In the genomic region with DNA sequence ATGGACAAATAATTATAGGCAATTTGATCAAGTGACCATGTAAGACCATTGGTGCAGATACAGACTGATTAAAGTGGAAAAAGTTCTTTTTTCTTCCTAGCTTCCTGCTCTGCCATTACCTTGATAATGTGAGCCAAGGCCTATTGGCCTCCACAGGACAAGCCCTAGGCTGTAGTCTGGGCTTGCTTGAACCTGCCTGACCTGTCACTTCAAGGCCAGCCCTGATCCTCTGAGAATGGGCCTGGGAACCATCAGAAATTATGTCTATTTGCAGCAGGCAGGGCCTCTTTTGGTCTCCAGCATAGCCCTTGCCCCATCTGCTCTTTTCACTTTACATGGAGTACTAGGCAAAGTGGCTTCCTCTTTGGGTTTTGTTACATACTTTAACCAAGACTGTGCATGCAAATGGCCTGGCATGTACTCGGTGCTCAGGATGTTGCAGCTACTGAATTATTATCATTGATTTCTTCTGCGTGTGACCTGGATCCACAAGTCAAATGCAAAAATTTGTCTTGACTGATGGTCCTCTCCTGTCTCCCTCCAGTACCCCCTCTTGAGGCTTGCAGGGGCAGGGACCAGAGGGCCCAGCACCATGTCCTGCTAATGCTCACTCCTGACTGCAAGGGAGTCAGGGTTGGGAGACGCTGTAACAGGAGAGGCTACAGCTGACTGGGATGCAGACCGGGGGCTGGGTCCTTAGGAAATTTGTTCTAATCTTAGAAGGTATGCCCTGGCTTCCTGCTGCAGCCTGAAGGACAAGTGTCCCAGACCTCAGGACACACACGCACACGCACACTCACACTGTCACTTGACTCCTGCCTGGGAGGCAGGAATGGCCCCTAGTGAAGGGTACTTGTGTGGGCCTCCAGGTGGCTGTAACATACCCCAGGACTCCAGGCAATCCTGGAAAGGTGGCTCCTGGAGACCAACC, we compare ENCODE assay signal across 10 cellular contexts. TPM values are rescaled to one million over a fixed set of nuclear protein-coding genes. Genes with fewer than 3 reads are reported as not detected.
DNase-seq lines count a peak whose midpoint lies in the region; ATAC-seq and TF ChIP-seq lines count a peak whose summit lies in the region.
"Had no signal": no experiment of that assay in that cellular context is flagged by ENCODE, and none has a peak within 500 bp of the region (broad histone marks: within the 10 kb centered on the region; RNA-seq: fewer than 3 reads in every experiment).

No MANE protein-coding gene starts in this region.

- intact Hi-C loops in CD4-positive, alpha-beta T cell (cut with DNase I, micrococcal nuclease): loop anchor here in 1 of 2 experiments (5.0 kb wide), 1 partner anchor 37 kb away; a partner anchor contains a TSS

- no peaks in the 10 kb centered on the region for H3K9me3 Mint-ChIP-seq in CD4-positive, alpha-beta T cell
- H3K9me3 Mint-ChIP-seq in central memory CD8-positive, alpha-beta T cell: no peaks in the 10 kb centered on the region
- no peaks in the 10 kb centered on the region for H3K9me3 Mint-ChIP-seq in H9

- H2AK5ac ChIP-seq in H9 (ENCODE audit: insufficient read length, low read length): no peak overlapping the region

- no peaks in the 10 kb centered on the region for H3K79me2 ChIP-seq in H9 (ENCODE audit: insufficient read depth, low read length)

- H3K4me1 Mint-ChIP-seq in CD4-positive, alpha-beta T cell (ENCODE audit: low read depth): peaks cover 93% of the 10 kb centered on the region
- H3K4me1 Mint-ChIP-seq in central memory CD8-positive, alpha-beta T cell: peaks cover 95% of the 10 kb centered on the region
- H3K4me1 Mint-ChIP-seq in H9: peaks cover 13% of the 10 kb centered on the region in 2 experiments

- H3K14ac ChIP-seq in H9 (ENCODE audit: insufficient read depth, low read length): no peak overlapping the region

- H3K23ac ChIP-seq in H9 (ENCODE audit: insufficient read length, low read depth, low read length): no peak overlapping the region

- CTCF ChIA-PET in CD4-positive, alpha-beta T cell (lab: Charles Lee): interaction anchor here (0.7 to 0.9 kb wide), 3 partner anchors 66 to 116 kb away, joined by 3 to 4 read pairs (median 3); a partner anchor contains a TSS

- no peak overlapping the region for H3K4me3 Mint-ChIP-seq in CD4-positive, alpha-beta T cell
- no peak overlapping the region for H3K4me3 Mint-ChIP-seq in central memory CD8-positive, alpha-beta T cell
- no peak overlapping the region for H3K4me3 Mint-ChIP-seq in H9

- no peak for TF ChIP-seq CTCF in CD4-positive, alpha-beta T cell (IDR thresholded peaks at IDR 0.05)
- TF ChIP-seq CTCF in GM10266 (IDR thresholded peaks at IDR 0.05; ENCODE audit: control insufficient read depth, insufficient read depth, low read depth, missing control alignments): no peak
- no peak for TF ChIP-seq CTCF in H9 (conservative IDR thresholded peaks at IDR 0.05)

- no peaks in the 10 kb centered on the region for H3K23me2 ChIP-seq in H9 (ENCODE audit: insufficient read length, low read depth, low read length, poor library complexity, severe bottlenecking)

- H3K4me1 ChIP-seq in H9 (ENCODE audit: insufficient read depth, low read length): no peaks in the 10 kb centered on the region

- no peak overlapping the region for H2BK15ac ChIP-seq in H9 (ENCODE audit: low read depth, low read length)

- no peak overlapping the region for H4K8ac ChIP-seq in H9 (replicated peaks; ENCODE audit: insufficient read length, low read depth, low read length)

- H4K91ac ChIP-seq in H9 (ENCODE audit: insufficient read length, low read depth, low read length): no peak overlapping the region

- H3K36me3 Mint-ChIP-seq in CD4-positive, alpha-beta T cell (ENCODE audit: low read depth): peaks cover 94% of the 10 kb centered on the region
- H3K36me3 Mint-ChIP-seq in central memory CD8-positive, alpha-beta T cell (ENCODE audit: insufficient read depth): peaks cover 38% of the 10 kb centered on the region
- H3K36me3 Mint-ChIP-seq in H9 (ENCODE audit: insufficient read depth in 1 of 3, low read depth in 3 of 3): no peaks in the 10 kb centered on the region

- H2BK5ac ChIP-seq in H9 (ENCODE audit: insufficient read length, low read length): no peak overlapping the region

- no peak overlapping the region for H3K4ac ChIP-seq in H9 (ENCODE audit: low read depth, low read length)

- H3K56ac ChIP-seq in H9 (ENCODE audit: insufficient read length, low read depth, low read length): no peak overlapping the region

- no peaks in the 10 kb centered on the region for H3K27me3 ChIP-seq in CD4-positive, alpha-beta T cell (ENCODE audit: control insufficient read depth, insufficient read depth, low read length)
- no peaks in the 10 kb centered on the region for H3K27me3 ChIP-seq in H9 (ENCODE audit: insufficient read depth, low read length)

- H3T11ph ChIP-seq in H9 (ENCODE audit: low read length): no peak overlapping the region

- no peak overlapping the region for H3K9ac ChIP-seq in H9 (ENCODE audit: extremely low read depth, insufficient read length, low read length)

- H3K79me1 ChIP-seq in H9 (ENCODE audit: insufficient read depth, low read depth, low read length, poor library complexity, severe bottlenecking): no peaks in the 10 kb centered on the region

- H2AFZ ChIP-seq in H9 (ENCODE audit: low read length): no peak overlapping the region

- H2BK20ac ChIP-seq in H9 (ENCODE audit: low read depth, low read length, poor library complexity, severe bottlenecking): no peak overlapping the region

- no peak overlapping the region for H2BK120ac ChIP-seq in H9 (ENCODE audit: low read depth, low read length, poor library complexity, severe bottlenecking)

- no peak overlapping the region for H3K4me2 ChIP-seq in H9 (ENCODE audit: insufficient read depth, insufficient read length, low read length)

- no peak for ATAC-seq in CD4-positive, alpha-beta T cell (ENCODE audit: poor library complexity)
- ATAC-seq in GM19324 (IDR thresholded peaks at IDR 0.05; ENCODE audit: low FRiP score, unreplicated experiment): peak; percentile 63
- ATAC-seq in HG03139 (IDR thresholded peaks at IDR 0.05; ENCODE audit: unreplicated experiment): peak; percentile 52
- no peak for ATAC-seq in central memory CD8-positive, alpha-beta T cell (replicated peaks; ENCODE audit: extremely low read depth, poor library complexity, severe bottlenecking)

- POLR2A ChIA-PET in CD4-positive, alpha-beta T cell (lab: Charles Lee): interaction anchor here (1.1 kb wide), 2 partner anchors 19 to 21 kb away, joined by 3 to 4 read pairs; no protein-coding TSS in a partner anchor

- no peaks in the 10 kb centered on the region for H4K20me1 ChIP-seq in H9 (ENCODE audit: control insufficient read depth, insufficient read depth, insufficient read length)

- no peak for DNase-seq in CD4-positive, alpha-beta T cell
- DNase-seq in central memory CD8-positive, alpha-beta T cell (ENCODE audit: low spot score in 2 of 2): no peak
- DNase-seq in GM10266 (ENCODE audit: extremely low spot score) (no peak), NOMO-1 (lab: John Stamatoyannopoulos, UW; ENCODE audit: unreplicated experiment in 2 of 2) (no peak), H9 (no peak), medulla oblongata (ENCODE audit: extremely low spot score) (no peak)
- DNase-seq: activated naive CD4-positive, alpha-beta T cell; occipital lobe had no signal

- H3K27me3 Mint-ChIP-seq in CD4-positive, alpha-beta T cell: no peaks in the 10 kb centered on the region
- H3K27me3 Mint-ChIP-seq in central memory CD8-positive, alpha-beta T cell: no peaks in the 10 kb centered on the region
- peaks cover 4% of the 10 kb centered on the region for H3K27me3 Mint-ChIP-seq in H9 (ENCODE audit: low read depth)

- peak overlapping the region; percentile 14 for H3K27ac ChIP-seq in CD4-positive, alpha-beta T cell (ENCODE audit: low read depth, low read length)
- H3K27ac ChIP-seq in H9 (ENCODE audit: insufficient read length, low read depth, low read length): no peak overlapping the region

- H4K5ac ChIP-seq in H9 (ENCODE audit: insufficient read length, low read depth, low read length): no peak overlapping the region

- H3K18ac ChIP-seq in H9 (ENCODE audit: insufficient read length, low read depth, low read length): no peak overlapping the region

- no peak overlapping the region for H3K27ac Mint-ChIP-seq in CD4-positive, alpha-beta T cell
- peak overlapping the region; percentile 73 for H3K27ac Mint-ChIP-seq in central memory CD8-positive, alpha-beta T cell (ENCODE audit: low read depth)
- no peak overlapping the region for H3K27ac Mint-ChIP-seq in H9

- no CpG with 5 or more reads among the region's 6 CpGs for WGBS in H9 (ENCODE audit: extremely low coverage, insufficient read length, low lambda C conversion rate)

- no peaks in the 10 kb centered on the region for H3K9me3 ChIP-seq in CD4-positive, alpha-beta T cell (ENCODE audit: control insufficient read depth, low read length)
- H3K9me3 ChIP-seq in H9 (ENCODE audit: control insufficient read depth, low read depth, low read length): no peaks in the 10 kb centered on the region

- H2BK12ac ChIP-seq in H9 (ENCODE audit: insufficient read length, low read depth, low read length): no peak overlapping the region

RNA-seq across cellular contexts. Expression of a gene that starts 39.4 kb away (rescaled TPM):
- 10 to 100 TPM; 42.3 to 44.6 TPM for total RNA-seq in CD4-positive, alpha-beta T cell
- total RNA-seq in H9 (2021): 0.13 and 0.26 TPM in 2 replicates

RNA-seq across cellular contexts. Expression of a gene that starts 52.3 kb away (rescaled TPM):
- 1 to 10 TPM; 1.2 to 1.5 TPM for total RNA-seq in CD4-positive, alpha-beta T cell
- 60.7 and 68.6 TPM in 2 replicates for total RNA-seq in H9 (2021)

Comparison
In these comparisons a context has a peak if more than half of its experiments do, and no peak if none do; other contexts are left out.
1. ATAC-seq: peak in GM19324 (single experiment) and HG03139 (single experiment); none in CD4-positive, alpha-beta T cell (single experiment) and central memory CD8-positive, alpha-beta T cell (single experiment).
2. RNA of a gene that starts 39.4 kb away (total RNA-seq): 42.3 to 44.6 TPM in CD4-positive, alpha-beta T cell; 0.13 to 0.26 TPM in H9; every median in the first group is over 10 times any median in the second.
3. RNA of a gene that starts 52.3 kb away (total RNA-seq): 60.7 to 68.6 TPM in H9; 1.2 to 1.5 TPM in CD4-positive, alpha-beta T cell; every median in the first group is over 10 times any median in the second.